In the genomic region with DNA sequence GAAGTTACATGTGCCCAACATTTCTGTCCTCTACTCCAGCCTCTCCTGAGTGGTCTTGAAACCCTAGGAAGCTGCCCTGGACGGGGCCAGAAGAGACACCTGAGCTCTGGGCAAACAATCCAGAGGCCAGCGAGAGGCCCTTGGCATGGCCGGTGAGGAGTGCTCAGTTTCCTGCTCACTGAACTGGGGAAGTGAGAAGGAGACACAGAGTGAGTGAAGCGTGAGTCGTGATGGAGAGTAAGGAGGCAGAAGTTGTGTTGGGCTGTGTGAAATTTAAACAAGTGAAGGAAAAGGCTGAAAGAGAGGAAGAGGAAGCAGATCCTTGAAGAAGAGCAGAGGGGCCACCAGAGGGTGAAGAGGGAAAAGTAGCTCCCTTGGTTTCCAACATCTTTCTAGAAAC, we compare ENCODE assay signal across 14 cellular contexts.
"Had no signal": no experiment of that assay in that cellular context is flagged by ENCODE, and none has a peak within 500 bp of the region (broad histone marks: within the 10 kb centered on the region; RNA-seq: fewer than 3 reads in every experiment).

No MANE protein-coding gene starts in this region.

- H3K36me3 ChIP-seq: heart right ventricle had no signal

- H3K4me1 ChIP-seq: foreskin keratinocyte, heart right ventricle, parathyroid adenoma had no signal

- H2AFZ ChIP-seq: parathyroid adenoma had no signal

- ATAC-seq: foreskin keratinocyte, heart right ventricle, left cardiac atrium had no signal

- H3K27me3 ChIP-seq: heart right ventricle had no signal

- H3K9ac ChIP-seq: parathyroid adenoma had no signal

- DNase-seq: activated CD4-positive, alpha-beta memory T cell treated with anti-CD3 and anti-CD28 coated beads, Interleukin-2, amount 10 ng/mL, durations not matched to agents 7 days and 5 days; activated CD4-positive, alpha-beta T cell treated with anti-CD3 and anti-CD28 coated beads for 4 hours; activated naive CD4-positive, alpha-beta T cell treated with anti-CD3 and anti-CD28 coated beads, Interleukin-2, amount 50 U/mL, for 16 hours; activated T-cell treated with anti-CD3 and anti-CD28 coated beads, Interleukin-2, amount 50 U/mL, for 24 hours; foreskin keratinocyte; heart right ventricle; left cardiac atrium; midbrain; stimulated activated CD4-positive, alpha-beta T cell treated with anti-CD3 and anti-CD28 coated beads, Interleukin-4, amount 100 ng/mL, for 1 hour; stimulated activated naive CD4-positive, alpha-beta T cell treated with Interleukin-2 at 50 U/mL for 16 hours; T-helper 1 cell; T1000 had no signal

- H3K79me2 ChIP-seq: parathyroid adenoma had no signal

- H3K4me3 ChIP-seq: heart right ventricle, lung had no signal

- H3K27ac ChIP-seq: foreskin keratinocyte, heart right ventricle, parathyroid adenoma had no signal
